In genomic region chr7:42831051-42831952, GRCh38 we compare ENCODE assay signal across 8 cellular contexts.
A peak's percentile ranks its signal among the peaks of the same experiment; 100 is the strongest.
DNase-seq lines count a peak whose midpoint lies in the region; ATAC-seq, FAIRE-seq and TF ChIP-seq lines count a peak whose summit lies in the region.

No MANE protein-coding gene starts in this region.

- H3K36me3 ChIP-seq in tibial nerve: no peaks in the 10 kb centered on the region

- peaks cover 0 to 22% (median 2%) of the 10 kb centered on the region in 4 donors for H3K4me1 ChIP-seq in tibial nerve

- H3K4me1 Mint-ChIP-seq in MCF 10A (ENCODE audit: insufficient read depth, unreplicated experiment): peaks cover 16% of the 10 kb centered on the region
- no peaks in the 10 kb centered on the region for H3K4me1 Mint-ChIP-seq in activated T-helper 17 cell treated with anti-CD3 and anti-CD28 coated beads, Interleukin-2, amount 50 U/mL, for 72 hours

- FAIRE-seq in HTR-8/SVneo (lab: Jason Lieb, UNC): peak; percentile 67

- 18 to 31% methylated on average over 7 of the region's 7 CpGs for WGBS in tibial nerve, 2 donors

- DNase-seq in AG08396 (ENCODE audit: low spot score) (peak; percentile 39), HTR-8/SVneo (ENCODE audit: insufficient read length, low spot score) (peak; percentile 22), MCF 10A (ENCODE audit: unreplicated experiment) (peak; percentile 61), kidney tubule cell (ENCODE audit: low spot score) (peak; percentile 40), tibial nerve (ENCODE audit: low spot score in 2 of 2) (peak; percentile 30 to 61), NCI-H1048 (lab: John Stamatoyannopoulos, UW) (no peak)

- H3K27ac ChIP-seq in tibial nerve: peak overlapping the region in 1 of 4 donors; percentile 13

- no peak for TF ChIP-seq EP300 in tibial nerve (IDR thresholded peaks at IDR 0.05)

- TF ChIP-seq CTCF in MCF 10A (IDR thresholded peaks at IDR 0.05; ENCODE audit: unreplicated experiment) (peak; percentile 61), tibial nerve (IDR thresholded peaks at IDR 0.05) (peak; percentile 49 to 77 (median 58))

- no peaks in the 10 kb centered on the region for H3K36me3 Mint-ChIP-seq in MCF 10A (ENCODE audit: insufficient read depth, unreplicated experiment)
- no peaks in the 10 kb centered on the region for H3K36me3 Mint-ChIP-seq in activated T-helper 17 cell treated with anti-CD3 and anti-CD28 coated beads, Interleukin-2, amount 50 U/mL, for 72 hours (ENCODE audit: low read depth)

- no peak overlapping the region for H3K27ac Mint-ChIP-seq in MCF 10A (ENCODE audit: low read depth, unreplicated experiment)
- H3K27ac Mint-ChIP-seq in activated T-helper 17 cell treated with anti-CD3 and anti-CD28 coated beads, Interleukin-2, amount 50 U/mL, for 72 hours: no peak overlapping the region

- no peaks in the 10 kb centered on the region for H3K27me3 ChIP-seq in tibial nerve

- H3K4me3 Mint-ChIP-seq in MCF 10A (ENCODE audit: unreplicated experiment): no peak overlapping the region
- no peak overlapping the region for H3K4me3 Mint-ChIP-seq in activated T-helper 17 cell treated with anti-CD3 and anti-CD28 coated beads, Interleukin-2, amount 50 U/mL, for 72 hours

- CTCF ChIA-PET in MCF 10A (lab: Yijun Ruan, JAX): interaction anchor here (0.6 to 9.5 kb wide), 34 partner anchors 9 to 900 kb away, joined by 3 to 121 read pairs (median 3); no protein-coding TSS in a partner anchor

- no peaks in the 10 kb centered on the region for H3K9me3 Mint-ChIP-seq in MCF 10A (ENCODE audit: unreplicated experiment)
- H3K9me3 Mint-ChIP-seq in activated T-helper 17 cell treated with anti-CD3 and anti-CD28 coated beads, Interleukin-2, amount 50 U/mL, for 72 hours: no peaks in the 10 kb centered on the region

- no peak for ATAC-seq in activated T-helper 17 cell treated with anti-CD3 and anti-CD28 coated beads, Interleukin-2, amount 50 U/mL, for 72 hours (replicated peaks)
- no peak for ATAC-seq in GM18858 (IDR thresholded peaks at IDR 0.05; ENCODE audit: unreplicated experiment)

- POLR2A ChIA-PET in MCF 10A (lab: Yijun Ruan, JAX): interaction anchor here (0.7 to 1.0 kb wide), 5 partner anchors 141 to 888 kb away, joined by 3 to 5 read pairs (median 3); no protein-coding TSS in a partner anchor

- H3K4me3 ChIP-seq in tibial nerve: no peak overlapping the region

- H3K9me3 ChIP-seq in tibial nerve: no peaks in the 10 kb centered on the region

- H3K27me3 Mint-ChIP-seq in MCF 10A (ENCODE audit: insufficient read depth, unreplicated experiment): no peaks in the 10 kb centered on the region
- H3K27me3 Mint-ChIP-seq in activated T-helper 17 cell treated with anti-CD3 and anti-CD28 coated beads, Interleukin-2, amount 50 U/mL, for 72 hours: peaks cover 16% of the 10 kb centered on the region

- TF ChIP-seq POLR2A in tibial nerve (IDR thresholded peaks at IDR 0.05): no peak

- intact Hi-C loops in MCF 10A (cut with micrococcal nuclease): loop anchor here (1.0 to 10.0 kb wide), 5 partner anchors 46 to 888 kb away; partner anchors contain the start of gene GLI3

- no TSS peak for BruUV-seq in MCF 10A (replicated peaks; lab: Mats Ljungman, UMichigan)
